Comparison of ENCODE assay signal across 8 cellular contexts in genomic region chr16:85010931-85011845, GRCh38. TPM values are rescaled to one million over a fixed set of nuclear protein-coding genes. Genes with fewer than 3 reads are reported as not detected.
DNase-seq lines count a peak whose midpoint lies in the region; TF ChIP-seq lines count a peak whose summit lies in the region.

ZDHHC7 (minus strand) TSS chr16:85011535; CDS start chr16:84990618, 20,917 bp downstream.

- POLR2A ChIA-PET in SK-N-SH (lab: Yijun Ruan, JAX) = interaction anchor here (1.0 to 1.3 kb wide), 2 partner anchors 16 to 40 kb away, joined by 3 read pairs; partner anchors contain the start of gene KIAA0513

- DNase-seq in G401 (ENCODE audit: low spot score) (peak; percentile 83), H4 (ENCODE audit: low spot score) (peak; percentile 80), SK-N-SH (peak; percentile 96), globus pallidus (ENCODE audit: low spot score) (peak; percentile 87), osteoblast (ENCODE audit: insufficient read length, low spot score, missing footprints) (peak; percentile 98), testis (peak; percentile 91)
- DNase-seq in activated naive CD4-positive, alpha-beta T cell treated with anti-CD3 and anti-CD28 coated beads, Interleukin-2, amount 50 U/mL, for 16 hours = peak; percentile 84

- intact Hi-C loops in testis (cut with DNase I; ENCODE audit: low total_unique reads) = no loop called here

- H2AFZ ChIP-seq in Loucy (ENCODE audit: low read length) (peak within 1 kb of the TSS; percentile 82), SK-N-SH (ENCODE audit: low read depth) (peak within 1 kb of the TSS; percentile 95), osteoblast (ENCODE audit: low read length) (peak within 1 kb of the TSS; percentile 95)

- TF ChIP-seq RAD21 in SK-N-SH (IDR thresholded peaks at IDR 0.05; ENCODE audit: low read length) = no peak

- TF ChIP-seq CTCF in Loucy (conservative IDR thresholded peaks at IDR 0.05; ENCODE audit: low read length) = no peak
- TF ChIP-seq CTCF in SK-N-SH (IDR thresholded peaks at IDR 0.05) = no peak; the same call in 1 of the 2 replicates
- TF ChIP-seq CTCF in osteoblast (IDR thresholded peaks at IDR 0.05; ENCODE audit: extremely low read depth, low read depth, low read length) = no peak
- TF ChIP-seq CTCF in testis (IDR thresholded peaks at IDR 0.05) = peak in 1 of 3 experiments; percentile 38

- H3K36me3 ChIP-seq in Loucy (ENCODE audit: insufficient read depth, low read length) (no peaks in the 10 kb centered on the region), SK-N-SH (replicated peaks in 1 of 2; ENCODE audit: control insufficient read depth in 1 of 2, insufficient read depth in 2 of 2, low read length in 1 of 2) (peaks cover 0 to 10% of the 10 kb centered on the region in 2 experiments), osteoblast (ENCODE audit: insufficient read depth, low read length) (peaks cover 8% of the 10 kb centered on the region), testis (ENCODE audit: low read depth, missing control alignments) (no peaks in the 10 kb centered on the region)

- H3K79me2 ChIP-seq in Loucy (ENCODE audit: insufficient read depth, low read length) (peaks cover 43% of the 10 kb centered on the region), SK-N-SH (ENCODE audit: insufficient read depth) (peaks cover 49% of the 10 kb centered on the region), osteoblast (ENCODE audit: insufficient read depth, low read length) (peaks cover 52% of the 10 kb centered on the region)

- H3K9ac ChIP-seq in Loucy (ENCODE audit: low read depth, low read length, poor library complexity, severe bottlenecking) (peak within 1 kb of the TSS; percentile 95), SK-N-SH (peak within 1 kb of the TSS; percentile 98)

- under 1% methylated on average over 46 of the region's 86 CpGs for WGBS in SK-N-SH (ENCODE audit: low lambda C conversion rate)
- WGBS in testis, 2 donors = 0 to 1% methylated on average over 17 to 58 of the region's 86 CpGs

- H4K20me1 ChIP-seq in Loucy (ENCODE audit: insufficient read depth, low read length, poor library complexity, severe bottlenecking) (peaks cover 5% of the 10 kb centered on the region), SK-N-SH (ENCODE audit: insufficient read depth) (peaks cover 4% of the 10 kb centered on the region), osteoblast (ENCODE audit: insufficient read depth, low read length) (no peaks in the 10 kb centered on the region)

- TF ChIP-seq EP300 in SK-N-SH (IDR thresholded peaks at IDR 0.05; ENCODE audit: borderline replicate concordance in 1 of 2, low read depth in 1 of 2, low read length in 1 of 2) = no peak

- no peaks in the 10 kb centered on the region for H3K27me3 ChIP-seq in Loucy (ENCODE audit: insufficient read depth, low read length, poor library complexity, severe bottlenecking)
- H3K27me3 ChIP-seq in SK-N-SH (ENCODE audit: insufficient read depth) = no peaks in the 10 kb centered on the region
- H3K27me3 ChIP-seq in osteoblast (ENCODE audit: insufficient read depth, low read length) = no peaks in the 10 kb centered on the region
- H3K27me3 ChIP-seq in testis = no peaks in the 10 kb centered on the region

- H3K4me3 ChIP-seq in Loucy (ENCODE audit: low read length, poor library complexity, severe bottlenecking) = peak within 1 kb of the TSS; percentile 92
- peak within 1 kb of the TSS; percentile 75 to 95 for H3K4me3 ChIP-seq in SK-N-SH (ENCODE audit: low read depth in 2 of 2, low read length in 1 of 2)
- peak within 1 kb of the TSS; percentile 87 for H3K4me3 ChIP-seq in osteoblast (ENCODE audit: insufficient read depth, low read length)
- H3K4me3 ChIP-seq in testis = peak within 1 kb of the TSS; percentile 86 to 94

- H3K9me2 ChIP-seq in Loucy (replicated peaks; ENCODE audit: low read depth, low read length) (no peaks in the 10 kb centered on the region), SK-N-SH (no peaks in the 10 kb centered on the region)

- H3K4me1 ChIP-seq in Loucy (ENCODE audit: insufficient read depth, low read length, poor library complexity, severe bottlenecking) (peaks cover 30% of the 10 kb centered on the region), SK-N-SH (ENCODE audit: control insufficient read depth in 1 of 2, insufficient read depth in 2 of 2, low read depth in 1 of 2, low read length in 1 of 2) (peaks cover 7 to 8% of the 10 kb centered on the region in 2 experiments; a peak in 3 of 4 replicates), osteoblast (ENCODE audit: insufficient read depth, low read length) (peaks cover 24% of the 10 kb centered on the region), testis (peaks cover 16% of the 10 kb centered on the region)

- peak; percentile 69 for TF ChIP-seq POLR2A in testis (IDR thresholded peaks at IDR 0.05)

- in situ Hi-C loops in G401 (cut with HindIII; ENCODE audit: low sequenced_read_pairs) = loop anchor here (5.0 to 10.0 kb wide), 2 partner anchors 41 to 86 kb away; no protein-coding TSS in a partner anchor

- H3F3A ChIP-seq in Loucy (ENCODE audit: low read depth) (peaks cover under 1% of the 10 kb centered on the region; the same call in 1 of the 2 replicates), SK-N-SH (replicated peaks; ENCODE audit: insufficient read depth) (peaks cover 16% of the 10 kb centered on the region)

- H3K27ac ChIP-seq in SK-N-SH (ENCODE audit: low read depth in 2 of 2, low read length in 1 of 2) = peak within 1 kb of the TSS; percentile 93 to 99
- H3K27ac ChIP-seq in osteoblast (ENCODE audit: low read depth, low read length) = peak within 1 kb of the TSS; percentile 99
- peak within 1 kb of the TSS; percentile 98 to 99 for H3K27ac ChIP-seq in testis

- CTCF ChIA-PET in SK-N-SH (lab: Yijun Ruan, JAX) = interaction anchor here (0.8 to 3.6 kb wide), 4 partner anchors 9 to 258 kb away, joined by 4 to 12 read pairs (median 6); no protein-coding TSS in a partner anchor

- no peaks in the 10 kb centered on the region for H3K9me3 ChIP-seq in Loucy (ENCODE audit: insufficient read depth, low read depth, low read length)
- no peaks in the 10 kb centered on the region for H3K9me3 ChIP-seq in SK-N-SH
- no peaks in the 10 kb centered on the region for H3K9me3 ChIP-seq in osteoblast (ENCODE audit: low read depth, low read length)
- H3K9me3 ChIP-seq in testis = no peaks in the 10 kb centered on the region

- H3K4me2 ChIP-seq in Loucy (ENCODE audit: low read depth, low read length, poor library complexity, severe bottlenecking) (peak within 1 kb of the TSS; percentile 83), SK-N-SH (peak within 1 kb of the TSS; percentile 95), osteoblast (ENCODE audit: insufficient read depth, low read length) (peak within 1 kb of the TSS; percentile 92)

TF ChIP-seq in SK-N-SH, 30 proteins besides CTCF, POLR2A, EP300 and RAD21 (continues in another document):
- TF ChIP-seq USF2 (IDR thresholded peaks at IDR 0.05; ENCODE audit: borderline replicate concordance, low read depth, low read length) (no peak), ELF1 (IDR thresholded peaks at IDR 0.05) (peak; percentile 68), TAF1 (IDR thresholded peaks at IDR 0.05; ENCODE audit: borderline replicate concordance, low read depth, low read length) (peak; percentile 71), CHD2 (IDR thresholded peaks at IDR 0.05; ENCODE audit: low read length, partially characterized antibody) (peak; percentile 92), RCOR1 (IDR thresholded peaks at IDR 0.05; ENCODE audit: low read length) (no peak), NRF1 (IDR thresholded peaks at IDR 0.05; ENCODE audit: low read depth, low read length) (no peak), MXI1 (IDR thresholded peaks at IDR 0.05; ENCODE audit: low read depth, low read length) (no peak; the same call in 1 of the 2 replicates), YY1 (IDR thresholded peaks at IDR 0.05; ENCODE audit: low read depth) (no peak), POLR2AphosphoS5 (IDR thresholded peaks at IDR 0.05; ENCODE audit: low read depth, low read length) (peak; percentile 96), TCF12 (IDR thresholded peaks at IDR 0.05) (no peak; the same call in 1 of the 2 replicates), MAX (IDR thresholded peaks at IDR 0.05; ENCODE audit: low read depth) (peak; percentile 74), TEAD4 (IDR thresholded peaks at IDR 0.05; ENCODE audit: borderline replicate concordance, insufficient read depth) (0 out of 2 replicates have a peak, but pooled peaks have one; percentile 31), USF1 (IDR thresholded peaks at IDR 0.05; ENCODE audit: borderline replicate concordance, low read depth) (no peak), GABPA (IDR thresholded peaks at IDR 0.05; ENCODE audit: low read depth) (peak; percentile 93), FOSL2 (IDR thresholded peaks at IDR 0.05; ENCODE audit: borderline replicate concordance, low read depth) (no peak)

RNA-seq across cellular contexts. Expression of gene ZDHHC7, which starts in this region (rescaled TPM):
- total RNA-seq in G401 (2014; rRNA removed; shearing (Covaris generic)) = 32.9 and 46.2 TPM in 2 replicates
- 55.0 and 77.6 TPM in 2 replicates for total RNA-seq in H4 (2014; rRNA removed; shearing (Covaris generic))
- polyA plus RNA-seq in SK-N-SH (2012; rRNA removed) = 69.3 and 114 TPM in 2 replicates
- 65.1 and 80.3 TPM in 2 replicates for polyA plus RNA-seq in SK-N-SH (2012; cell fraction: cytosol; rRNA removed)
- 62.2 and 73.3 TPM in 2 replicates for polyA plus RNA-seq in SK-N-SH (2012; cell fraction: nucleus; rRNA removed)
- total RNA-seq in osteoblast = 134 and 139 TPM in 2 replicates
- total RNA-seq in testis = 10 to 100 TPM; 35.0 to 42.7 TPM
- 29.4 TPM for polyA plus RNA-seq in testis (ENCODE audit: insufficient read depth, low read depth, low replicate concordance)

Comparison
In these comparisons a context has a peak if more than half of its experiments do, and no peak if none do; other contexts are left out.
1. Peak in every context shown above with its lines: DNase-seq, H3K4me3 ChIP-seq and H3K27ac ChIP-seq.